2 cellular contexts compared by ENCODE assay signal in the genomic region with DNA sequence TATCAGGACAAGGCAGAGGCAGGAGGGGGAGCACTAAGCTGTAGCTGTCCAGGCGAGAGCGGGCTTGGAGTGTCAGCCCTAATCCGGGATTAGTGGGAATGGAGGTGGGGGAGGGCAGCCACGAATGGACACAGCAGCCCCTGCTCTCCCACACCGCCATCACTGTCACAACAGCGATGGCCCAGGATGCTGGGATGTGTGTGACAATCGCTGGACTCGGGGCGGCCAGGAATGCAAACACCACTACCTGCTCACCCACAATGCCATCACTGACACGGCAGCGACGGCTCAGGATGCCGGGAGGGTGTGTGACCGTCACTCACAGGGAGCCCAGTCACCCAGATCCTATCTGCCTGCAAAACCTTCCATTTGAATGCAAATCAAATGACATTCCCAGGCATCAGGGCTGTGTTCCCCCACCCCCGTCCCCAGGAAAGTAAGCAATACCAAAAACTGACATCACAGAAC.
TF ChIP-seq lines count a peak whose summit lies in the region.

No MANE protein-coding gene starts in this region.

TF ChIP-seq in HepG2, 621 proteins besides CTCF, POLR2A, EP300 and RAD21:
- TF ChIP-seq TFE3 (CRISPR knock-in tag; IDR thresholded peaks at IDR 0.05) (no peak), ZNF496 (CRISPR knock-in tag; IDR thresholded peaks at IDR 0.05; ENCODE audit: insufficient replicate concordance) (no peak), TBL1XR1 (IDR thresholded peaks at IDR 0.05; ENCODE audit: borderline replicate concordance, low read length, partially characterized antibody) (no peak), ZNF550 (CRISPR knock-in tag; IDR thresholded peaks at IDR 0.05; ENCODE audit: borderline replicate concordance) (no peak), HOXD1 (CRISPR knock-in tag; IDR thresholded peaks at IDR 0.05) (no peak), ZNF484 (CRISPR knock-in tag; IDR thresholded peaks at IDR 0.05; ENCODE audit: borderline replicate concordance, low read depth) (no peak), ZNF138 (CRISPR knock-in tag; IDR thresholded peaks at IDR 0.05; ENCODE audit: low read depth) (no peak), SCMH1 (CRISPR knock-in tag; IDR thresholded peaks at IDR 0.05; ENCODE audit: borderline replicate concordance) (no peak), ZMYM2 (CRISPR knock-in tag; IDR thresholded peaks at IDR 0.05) (no peak), KDM3A (CRISPR knock-in tag; IDR thresholded peaks at IDR 0.05; ENCODE audit: low read depth) (no peak)
- TF ChIP-seq, protein P1, sequence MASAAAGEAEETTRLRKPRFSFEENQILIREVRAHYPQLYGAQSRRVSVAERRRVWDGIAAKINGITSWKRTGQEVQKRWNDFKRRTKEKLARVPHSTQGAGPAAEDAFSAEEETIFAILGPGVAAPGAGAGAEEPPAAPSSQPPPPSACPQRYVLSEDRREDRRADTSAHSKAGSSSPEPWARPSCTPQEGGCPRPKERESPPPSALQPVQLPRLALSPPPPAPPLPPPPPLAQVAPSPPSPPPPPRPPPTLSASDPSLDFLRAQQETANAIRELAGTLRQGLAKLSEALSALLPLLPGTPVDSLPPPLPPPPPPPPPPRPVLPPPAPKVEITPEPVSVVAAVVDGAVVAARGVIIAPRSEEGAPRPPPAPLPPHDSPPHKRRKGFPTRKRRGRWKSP (CRISPR knock-in tag; IDR thresholded peaks at IDR 0.05): no peak

TF ChIP-seq in K562, 482 proteins besides CTCF, POLR2A, EP300 and RAD21:
- no peak for TF ChIP-seq POLR3A (IDR thresholded peaks at IDR 0.05; ENCODE audit: borderline replicate concordance, extremely low read depth, insufficient read depth, insufficient read length)
- peak; percentile 48; the same call in 1 of the 2 replicates for TF ChIP-seq RBFOX2 (IDR thresholded peaks at IDR 0.05; ENCODE audit: low read depth, low read length)
- TF ChIP-seq, protein P2, sequence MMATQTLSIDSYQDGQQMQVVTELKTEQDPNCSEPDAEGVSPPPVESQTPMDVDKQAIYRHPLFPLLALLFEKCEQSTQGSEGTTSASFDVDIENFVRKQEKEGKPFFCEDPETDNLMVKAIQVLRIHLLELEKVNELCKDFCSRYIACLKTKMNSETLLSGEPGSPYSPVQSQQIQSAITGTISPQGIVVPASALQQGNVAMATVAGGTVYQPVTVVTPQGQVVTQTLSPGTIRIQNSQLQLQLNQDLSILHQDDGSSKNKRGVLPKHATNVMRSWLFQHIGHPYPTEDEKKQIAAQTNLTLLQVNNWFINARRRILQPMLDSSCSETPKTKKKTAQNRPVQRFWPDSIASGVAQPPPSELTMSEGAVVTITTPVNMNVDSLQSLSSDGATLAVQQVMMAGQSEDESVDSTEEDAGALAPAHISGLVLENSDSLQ (IDR thresholded peaks at IDR 0.05): peak; percentile 15; the same call in 1 of the 2 replicates
